ENCODE assay signal across 1 cellular context in the genomic region with DNA sequence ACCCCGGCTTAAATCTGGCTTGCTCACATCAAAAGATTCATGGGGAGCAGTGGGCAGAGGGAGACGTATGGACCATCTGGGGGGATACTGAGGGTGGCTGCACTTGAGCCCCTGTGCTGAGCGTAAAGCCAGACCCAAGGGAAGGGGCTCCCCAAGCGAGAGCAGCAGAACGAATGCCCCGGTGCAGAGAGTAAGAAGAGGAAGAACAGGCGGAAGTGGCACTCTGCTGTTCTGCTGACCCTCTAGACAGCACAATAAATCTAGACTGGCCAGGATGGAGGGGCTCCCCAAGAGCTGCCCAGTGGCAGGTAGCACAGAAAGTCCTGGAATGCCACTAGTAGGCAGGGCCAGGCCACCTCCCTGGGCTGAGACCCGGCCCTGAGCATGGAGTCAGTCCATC.
TF ChIP-seq lines count a peak whose summit lies in the region.

No MANE protein-coding gene starts in this region.

TF ChIP-seq in HCT116, 20 proteins besides CTCF, POLR2A, EP300 and RAD21 (continued from another document):
- TF ChIP-seq ZNF274 (IDR thresholded peaks at IDR 0.05; ENCODE audit: low read depth, low read length), result no peak
- no peak for TF ChIP-seq SRF (IDR thresholded peaks at IDR 0.05; ENCODE audit: low read depth)
- TF ChIP-seq TCF7L2 (IDR thresholded peaks at IDR 0.05; ENCODE audit: borderline replicate concordance, extremely low read depth, insufficient read depth, insufficient read length), result no peak
- no peak for TF ChIP-seq FOSL1 (IDR thresholded peaks at IDR 0.05; ENCODE audit: low read depth)
- TF ChIP-seq MAX (IDR thresholded peaks at IDR 0.05), result no peak
- TF ChIP-seq, protein P1, sequence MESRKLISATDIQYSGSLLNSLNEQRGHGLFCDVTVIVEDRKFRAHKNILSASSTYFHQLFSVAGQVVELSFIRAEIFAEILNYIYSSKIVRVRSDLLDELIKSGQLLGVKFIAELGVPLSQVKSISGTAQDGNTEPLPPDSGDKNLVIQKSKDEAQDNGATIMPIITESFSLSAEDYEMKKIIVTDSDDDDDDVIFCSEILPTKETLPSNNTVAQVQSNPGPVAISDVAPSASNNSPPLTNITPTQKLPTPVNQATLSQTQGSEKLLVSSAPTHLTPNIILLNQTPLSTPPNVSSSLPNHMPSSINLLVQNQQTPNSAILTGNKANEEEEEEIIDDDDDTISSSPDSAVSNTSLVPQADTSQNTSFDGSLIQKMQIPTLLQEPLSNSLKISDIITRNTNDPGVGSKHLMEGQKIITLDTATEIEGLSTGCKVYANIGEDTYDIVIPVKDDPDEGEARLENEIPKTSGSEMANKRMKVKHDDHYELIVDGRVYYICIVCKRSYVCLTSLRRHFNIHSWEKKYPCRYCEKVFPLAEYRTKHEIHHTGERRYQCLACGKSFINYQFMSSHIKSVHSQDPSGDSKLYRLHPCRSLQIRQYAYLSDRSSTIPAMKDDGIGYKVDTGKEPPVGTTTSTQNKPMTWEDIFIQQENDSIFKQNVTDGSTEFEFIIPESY (IDR thresholded peaks at IDR 0.05; ENCODE audit: extremely low read depth, insufficient replicate concordance, low read length), result no peak
- TF ChIP-seq EZH2 (IDR thresholded peaks at IDR 0.05), result no peak
- TF ChIP-seq ATF3 (IDR thresholded peaks at IDR 0.05), result no peak
- no peak for TF ChIP-seq ZFX (IDR thresholded peaks at IDR 0.05)
- no peak for TF ChIP-seq ELF1 (IDR thresholded peaks at IDR 0.05; ENCODE audit: borderline replicate concordance, low read depth)
- TF ChIP-seq CEBPB (IDR thresholded peaks at IDR 0.05; ENCODE audit: low read depth), result no peak
- TF ChIP-seq REST (IDR thresholded peaks at IDR 0.05; ENCODE audit: low read depth), result no peak
